11 cellular contexts compared by ENCODE assay signal in the genomic region with DNA sequence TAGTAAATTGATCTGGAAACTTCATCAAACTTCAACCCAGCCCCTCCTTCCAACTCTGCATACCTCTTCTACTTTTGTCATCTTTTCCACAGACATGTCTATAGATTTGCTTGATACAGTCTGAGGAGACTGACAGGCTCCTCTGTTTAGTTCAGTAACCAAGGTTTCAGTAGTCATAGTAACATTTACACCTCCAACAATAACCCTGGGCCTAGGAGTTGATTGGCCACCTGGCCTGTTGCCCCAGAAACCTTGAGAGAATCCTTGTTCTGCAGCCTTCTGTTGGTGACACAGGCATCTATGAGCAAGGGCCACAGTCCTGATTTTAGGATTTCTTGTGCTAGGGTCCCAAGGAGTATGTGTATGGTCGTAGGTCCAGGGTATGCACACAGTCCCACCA. TPM values are rescaled to one million over a fixed set of nuclear protein-coding genes. Genes with fewer than 3 reads are reported as not detected.
DNase-seq lines count a peak whose midpoint lies in the region; ATAC-seq and TF ChIP-seq lines count a peak whose summit lies in the region.
"Had no signal": no experiment of that assay in that cellular context is flagged by ENCODE, and none has a peak within 500 bp of the region (broad histone marks: within the 10 kb centered on the region; RNA-seq: fewer than 3 reads in every experiment).

A gene (minus strand): TSS at position 122 of the 400 bp plus-strand sequence. CDS start 26 bp downstream, at position 96.

- no peaks in the 10 kb centered on the region for H3K4me1 Mint-ChIP-seq in stimulated activated memory B cell treated with anti-CD40 and anti-IgM and Interleukin-4, amounts not matched to agents 10 μg/mL and 1 μg/mL and 100 μg/mL, for 72 hours

- no peaks in the 10 kb centered on the region for H3K27me3 Mint-ChIP-seq in stimulated activated memory B cell treated with anti-CD40 and anti-IgM and Interleukin-4, amounts not matched to agents 10 μg/mL and 1 μg/mL and 100 μg/mL, for 72 hours

- H3K9me3 ChIP-seq in RWPE2 (ENCODE audit: severe bottlenecking) = no peaks in the 10 kb centered on the region
- H3K9me3 ChIP-seq: vagina had no signal

- H3K4me1 ChIP-seq in RWPE2 (ENCODE audit: insufficient read depth, poor library complexity, severe bottlenecking) = no peaks in the 10 kb centered on the region
- H3K4me1 ChIP-seq: vagina had no signal

- no peaks in the 10 kb centered on the region for H3K9me3 Mint-ChIP-seq in stimulated activated memory B cell treated with anti-CD40 and anti-IgM and Interleukin-4, amounts not matched to agents 10 μg/mL and 1 μg/mL and 100 μg/mL, for 72 hours

- H3K27me3 ChIP-seq in RWPE2 (ENCODE audit: insufficient read depth, poor library complexity, severe bottlenecking) = no peaks in the 10 kb centered on the region
- H3K27me3 ChIP-seq: vagina had no signal

- H3K4me3 ChIP-seq in RWPE2 (ENCODE audit: severe bottlenecking) = no peak within 1 kb of the TSS
- H3K4me3 ChIP-seq: vagina had no signal

- peaks cover 46% of the 10 kb centered on the region for H3K36me3 ChIP-seq in RWPE2 (ENCODE audit: low read depth)

- H3K27ac ChIP-seq in RWPE2 (ENCODE audit: poor library complexity, severe bottlenecking) = no peak within 1 kb of the TSS
- H3K27ac ChIP-seq: vagina had no signal

- no peak within 1 kb of the TSS for H3K27ac Mint-ChIP-seq in stimulated activated memory B cell treated with anti-CD40 and anti-IgM and Interleukin-4, amounts not matched to agents 10 μg/mL and 1 μg/mL and 100 μg/mL, for 72 hours

- ATAC-seq in RWPE2 (ENCODE audit: low read depth) (peak; percentile 66; the same call in 2 of the 3 replicates), HG02870 (IDR thresholded peaks at IDR 0.05; ENCODE audit: unreplicated experiment) (no peak), omental fat pad (ENCODE audit: low FRiP score) (no peak), HG03460 (IDR thresholded peaks at IDR 0.05; ENCODE audit: unreplicated experiment) (no peak)
- ATAC-seq in stimulated activated memory B cell treated with anti-CD40 and anti-IgM and Interleukin-4, amounts not matched to agents 10 μg/mL and 1 μg/mL and 100 μg/mL, for 72 hours = no peak

- no peak within 1 kb of the TSS for H3K4me3 Mint-ChIP-seq in stimulated activated memory B cell treated with anti-CD40 and anti-IgM and Interleukin-4, amounts not matched to agents 10 μg/mL and 1 μg/mL and 100 μg/mL, for 72 hours

- in situ Hi-C loops in ACHN (cut with HindIII; ENCODE audit: low pct_ligation_motif_present, low pct_unique_long_range_greater_than_20kb, low sequenced_read_pairs) = no loop called here

- DNase-seq in ACHN (peak; percentile 10), COLO829 (ENCODE audit: low spot score) (peak; percentile 66), RWPE2 (ENCODE audit: low spot score) (no peak), glomerular visceral epithelial cell (ENCODE audit: extremely low spot score) (peak; percentile 51), omental fat pad (ENCODE audit: low spot score) (no peak)

- peaks cover 45% of the 10 kb centered on the region for H3K36me3 Mint-ChIP-seq in stimulated activated memory B cell treated with anti-CD40 and anti-IgM and Interleukin-4, amounts not matched to agents 10 μg/mL and 1 μg/mL and 100 μg/mL, for 72 hours

- TF ChIP-seq CTCF in RWPE2 (IDR thresholded peaks at IDR 0.05; ENCODE audit: poor library complexity, severe bottlenecking) (no peak), omental fat pad (IDR thresholded peaks at IDR 0.05) (no peak)

RNA-seq across cellular contexts. Expression of the gene that starts here (rescaled TPM):
- total RNA-seq in omental fat pad = not detected
- total RNA-seq: endothelial cell of umbilical vein, kidney epithelial cell, vagina had no signal

Comparison
In these comparisons a context has a peak if more than half of its experiments do, and no peak if none do; other contexts are left out.
1. DNase-seq: peak in ACHN (single experiment), COLO829 (single experiment) and glomerular visceral epithelial cell (single experiment); none in RWPE2 (single experiment) and omental fat pad (single experiment).